In genomic region chr5:76595755-76596481, GRCh38 we compare ENCODE assay signal across 21 cellular contexts. TPM values are rescaled to one million over a fixed set of nuclear protein-coding genes. Genes with fewer than 3 reads are reported as not detected.
DNase-seq lines count a peak whose midpoint lies in the region; ATAC-seq and TF ChIP-seq lines count a peak whose summit lies in the region.
"Had no signal": no experiment of that assay in that cellular context is flagged by ENCODE, and none has a peak within 500 bp of the region (broad histone marks: within the 10 kb centered on the region; RNA-seq: fewer than 3 reads in every experiment).

No MANE protein-coding gene starts in this region.

- H3K36me3 ChIP-seq in MM.1S (replicated peaks; ENCODE audit: insufficient read depth, low read length) (no peaks in the 10 kb centered on the region; the same call in 1 of the 2 replicates), heart right ventricle (peaks cover 0 to 43% (median 0%) of the 10 kb centered on the region in 9 donors)
- H3K36me3 ChIP-seq: SJSA1 had no signal

- H3K27me3 ChIP-seq in MM.1S (replicated peaks; ENCODE audit: insufficient read depth, low read length) (no peaks in the 10 kb centered on the region), heart right ventricle (peaks cover 0 to 4% (median 0%) of the 10 kb centered on the region in 7 donors)

- no peaks in the 10 kb centered on the region for H3K4me1 Mint-ChIP-seq in activated naive CD4-positive, alpha-beta T cell treated with anti-CD3 and anti-CD28 coated beads, Interleukin-2, amount 50 U/mL, for 24 hours
- no peaks in the 10 kb centered on the region for H3K4me1 Mint-ChIP-seq in activated naive CD4-positive, alpha-beta T cell treated with anti-CD3 and anti-CD28 coated beads for 36 hours (ENCODE audit: low read depth)
- H3K4me1 Mint-ChIP-seq in central memory CD8-positive, alpha-beta T cell: peaks cover 15% of the 10 kb centered on the region
- H3K4me1 Mint-ChIP-seq: IgD-negative memory B cell had no signal

- DNase-seq in activated naive CD4-positive, alpha-beta T cell treated with anti-CD3 and anti-CD28 coated beads for 36 hours: no peak
- DNase-seq in MM.1S (no peak), SHP77 (lab: John Stamatoyannopoulos, UW) (no peak), heart right ventricle (no peak)
- DNase-seq in central memory CD8-positive, alpha-beta T cell (ENCODE audit: low spot score in 2 of 2): no peak
- DNase-seq: Calu3; CD4-positive, alpha-beta T cell; DMS153; GOT3; HCEC 1CT; NCI-H1417; NCI-H1694 treated with DMSO at 0.1 percent for 48 hours; NCI-H2081 treated with DMSO at 0.1 percent for 48 hours; NCI-H2171 treated with DMSO at 0.1 percent for 48 hours; NCI-H524 treated with DMSO at 0.1 percent for 48 hours; NCI-H82; OCI-M1 had no signal

- no peaks in the 10 kb centered on the region for H3K9me3 ChIP-seq in MM.1S (replicated peaks; ENCODE audit: insufficient read depth, low read length)
- no peaks in the 10 kb centered on the region for H3K9me3 ChIP-seq in heart right ventricle
- H3K9me3 ChIP-seq: SJSA1 had no signal

- no peaks in the 10 kb centered on the region; the same call in 1 of the 2 replicates for H3K4me1 ChIP-seq in MM.1S (ENCODE audit: low read length)
- H3K4me1 ChIP-seq in heart right ventricle: no peaks in the 10 kb centered on the region
- H3K4me1 ChIP-seq: SJSA1 had no signal

- TF ChIP-seq CTCF in MM.1S (IDR thresholded peaks at IDR 0.05; ENCODE audit: low read length) (no peak), heart right ventricle (IDR thresholded peaks at IDR 0.05) (no peak)

- no peak overlapping the region for H3K4me3 Mint-ChIP-seq in activated naive CD4-positive, alpha-beta T cell treated with anti-CD3 and anti-CD28 coated beads, Interleukin-2, amount 50 U/mL, for 24 hours
- H3K4me3 Mint-ChIP-seq in activated naive CD4-positive, alpha-beta T cell treated with anti-CD3 and anti-CD28 coated beads for 36 hours: no peak overlapping the region
- no peak overlapping the region for H3K4me3 Mint-ChIP-seq in central memory CD8-positive, alpha-beta T cell
- H3K4me3 Mint-ChIP-seq: CD4-positive, alpha-beta T cell; IgD-negative memory B cell had no signal

- H3K9me3 Mint-ChIP-seq in activated naive CD4-positive, alpha-beta T cell treated with anti-CD3 and anti-CD28 coated beads, Interleukin-2, amount 50 U/mL, for 24 hours: no peaks in the 10 kb centered on the region
- no peaks in the 10 kb centered on the region for H3K9me3 Mint-ChIP-seq in activated naive CD4-positive, alpha-beta T cell treated with anti-CD3 and anti-CD28 coated beads for 36 hours
- no peaks in the 10 kb centered on the region for H3K9me3 Mint-ChIP-seq in central memory CD8-positive, alpha-beta T cell
- H3K9me3 Mint-ChIP-seq: CD4-positive, alpha-beta T cell; IgD-negative memory B cell had no signal

- no peak overlapping the region for H3K4me2 ChIP-seq in MM.1S (ENCODE audit: low read depth, low read length)

- H4K20me1 ChIP-seq in MM.1S (ENCODE audit: insufficient read depth, low read length): no peaks in the 10 kb centered on the region

- no peaks in the 10 kb centered on the region for H3K9me2 ChIP-seq in MM.1S (replicated peaks; ENCODE audit: insufficient read depth, low read length)

- intact Hi-C loops in activated naive CD4-positive, alpha-beta T cell treated with anti-CD3 and anti-CD28 coated beads for 36 hours (cut with micrococcal nuclease): no loop called here
- intact Hi-C loops in heart right ventricle (cut with DNase I): no loop called here

- H3K4me3 ChIP-seq in MM.1S (ENCODE audit: low read length) (no peak overlapping the region), heart right ventricle (no peak overlapping the region)
- H3K4me3 ChIP-seq: SJSA1 had no signal

- no peak for ATAC-seq in central memory CD8-positive, alpha-beta T cell (replicated peaks; ENCODE audit: extremely low read depth, poor library complexity, severe bottlenecking)
- ATAC-seq in HG02852 (IDR thresholded peaks at IDR 0.05; ENCODE audit: unreplicated experiment) (no peak), heart right ventricle (no peak)

- H3K27ac Mint-ChIP-seq in activated naive CD4-positive, alpha-beta T cell treated with anti-CD3 and anti-CD28 coated beads, Interleukin-2, amount 50 U/mL, for 24 hours: peak overlapping the region; percentile 10
- H3K27ac Mint-ChIP-seq in activated naive CD4-positive, alpha-beta T cell treated with anti-CD3 and anti-CD28 coated beads for 36 hours: no peak overlapping the region
- peak overlapping the region; percentile 23 for H3K27ac Mint-ChIP-seq in central memory CD8-positive, alpha-beta T cell (ENCODE audit: low read depth)
- H3K27ac Mint-ChIP-seq: IgD-negative memory B cell had no signal

- no peaks in the 10 kb centered on the region for H3K79me2 ChIP-seq in MM.1S (ENCODE audit: low read length)

- no peak overlapping the region for H2AFZ ChIP-seq in MM.1S (ENCODE audit: low read length)

- WGBS in heart right ventricle, 2 donors: 79 to 87% methylated on average over 3 of the region's 3 CpGs

- CTCF ChIA-PET in activated naive CD4-positive, alpha-beta T cell treated with anti-CD3 and anti-CD28 coated beads for 36 hours (lab: Charles Lee): interaction anchor here (1.3 kb wide), 1 partner anchor 179 kb away, joined by 4 read pairs; no protein-coding TSS in a partner anchor

- H3K9ac ChIP-seq in MM.1S (ENCODE audit: low read length): no peak overlapping the region

- H3K27ac ChIP-seq in MM.1S (ENCODE audit: low read length) (peak overlapping the region; percentile 7; the same call in 1 of the 2 replicates), heart right ventricle (no peak overlapping the region)
- H3K27ac ChIP-seq: SJSA1 had no signal

- H3F3A ChIP-seq in MM.1S (ENCODE audit: insufficient read depth, low read length): no peaks in the 10 kb centered on the region

- no peaks in the 10 kb centered on the region for H3K27me3 Mint-ChIP-seq in activated naive CD4-positive, alpha-beta T cell treated with anti-CD3 and anti-CD28 coated beads, Interleukin-2, amount 50 U/mL, for 24 hours
- H3K27me3 Mint-ChIP-seq in activated naive CD4-positive, alpha-beta T cell treated with anti-CD3 and anti-CD28 coated beads for 36 hours (ENCODE audit: low read depth): no peaks in the 10 kb centered on the region
- H3K27me3 Mint-ChIP-seq in central memory CD8-positive, alpha-beta T cell: no peaks in the 10 kb centered on the region
- H3K27me3 Mint-ChIP-seq: CD4-positive, alpha-beta T cell had no signal

- H3K36me3 Mint-ChIP-seq in activated naive CD4-positive, alpha-beta T cell treated with anti-CD3 and anti-CD28 coated beads, Interleukin-2, amount 50 U/mL, for 24 hours: peaks cover 10% of the 10 kb centered on the region
- peaks cover 20% of the 10 kb centered on the region for H3K36me3 Mint-ChIP-seq in activated naive CD4-positive, alpha-beta T cell treated with anti-CD3 and anti-CD28 coated beads for 36 hours (ENCODE audit: low read depth)
- peaks cover 42% of the 10 kb centered on the region for H3K36me3 Mint-ChIP-seq in central memory CD8-positive, alpha-beta T cell (ENCODE audit: insufficient read depth)

RNA-seq across cellular contexts. Expression of gene F2RL2, which starts 27.3 kb away (rescaled TPM):
- total RNA-seq in activated naive CD4-positive, alpha-beta T cell treated with anti-CD3 and anti-CD28 coated beads for 36 hours: not detected
- total RNA-seq in heart right ventricle: 1 to 10 TPM in 2 of 10 donors, under 1 TPM in 8; 0.12 to 1.5 (median 0.45) TPM
- polyA plus RNA-seq in heart right ventricle: under 1 TPM; 0.15 to 0.30 TPM
- total RNA-seq: Calu3; CD4-positive, alpha-beta T cell had no signal
